In the genomic region with DNA sequence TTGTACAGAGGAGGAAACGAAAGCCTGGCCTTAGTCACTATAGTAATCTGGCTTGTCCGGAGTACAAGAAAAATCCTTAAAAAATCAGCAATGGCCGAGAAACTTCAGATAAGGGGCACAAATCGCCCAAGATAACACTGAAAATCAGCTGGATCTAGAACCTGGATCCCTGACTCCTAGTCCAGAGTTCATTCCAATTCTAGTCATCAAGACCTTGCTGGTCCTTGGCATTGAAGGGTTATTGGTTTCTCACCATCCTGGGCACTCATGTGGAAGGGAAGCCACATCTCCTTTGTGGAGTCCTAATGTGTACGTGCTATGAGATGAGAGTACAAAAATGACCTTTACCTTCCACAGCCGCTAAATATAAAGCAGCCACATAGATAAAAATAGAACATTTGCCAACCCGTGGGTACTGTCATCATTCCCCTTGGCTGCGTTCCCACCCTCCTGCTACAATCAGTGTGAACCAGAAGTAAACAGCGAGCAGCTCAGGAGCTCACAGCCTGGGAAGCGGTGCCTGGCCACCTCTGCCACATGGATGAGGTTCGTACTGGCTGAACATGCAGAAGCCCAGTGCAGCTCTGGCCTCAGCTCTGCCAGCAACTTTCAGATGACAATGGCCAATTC, we compare ENCODE assay signal across 10 cellular contexts.
DNase-seq lines count a peak whose midpoint lies in the region; ATAC-seq and TF ChIP-seq lines count a peak whose summit lies in the region.
"Had no signal": no experiment of that assay in that cellular context is flagged by ENCODE, and none has a peak within 500 bp of the region (broad histone marks: within the 10 kb centered on the region; RNA-seq: fewer than 3 reads in every experiment).

No MANE protein-coding gene starts in this region.

- no peak overlapping the region for H4K8ac ChIP-seq in neuronal stem cell (ENCODE audit: low read depth, low read length)

- H2BK5ac ChIP-seq in neuronal stem cell (ENCODE audit: low read length), result no peak overlapping the region

- no peaks in the 10 kb centered on the region for H3K9me3 Mint-ChIP-seq in stimulated activated naive CD8-positive, alpha-beta T cell treated with anti-CD3 and anti-CD28 coated beads, Interleukin-15, amount 100 ng/mL, for 72 hours

- no peak overlapping the region for H3K23ac ChIP-seq in neuronal stem cell (ENCODE audit: low read depth, low read length, poor library complexity)

- H3K4me1 ChIP-seq in neuronal stem cell (ENCODE audit: control insufficient read depth in 2 of 2, insufficient read depth in 1 of 2, low read depth in 1 of 2, low read length in 2 of 2), result peaks cover 9 to 27% of the 10 kb centered on the region in 2 donors

- no peak overlapping the region for H3K4me3 ChIP-seq in dorsolateral prefrontal cortex
- no peak overlapping the region for H3K4me3 ChIP-seq in neuronal stem cell (ENCODE audit: low read length in 2 of 2)

- H2BK12ac ChIP-seq in neuronal stem cell (ENCODE audit: low read length), result no peak overlapping the region

- H3K14ac ChIP-seq in neuronal stem cell (ENCODE audit: low read length), result no peak overlapping the region

- WGBS in neuronal stem cell (ENCODE audit: extremely low coverage in 2 of 2, insufficient read length in 2 of 2, insufficient replicate concordance in 1 of 2), 2 donors, result no CpG with 5 or more reads among the region's 11 CpGs

- peaks cover 7% of the 10 kb centered on the region for H3K27me3 Mint-ChIP-seq in stimulated activated naive CD8-positive, alpha-beta T cell treated with anti-CD3 and anti-CD28 coated beads, Interleukin-15, amount 100 ng/mL, for 72 hours

- H2AK5ac ChIP-seq in neuronal stem cell (ENCODE audit: low read depth, low read length), result no peak overlapping the region

- no peak overlapping the region for H3K9ac ChIP-seq in neuronal stem cell (ENCODE audit: low read depth, low read length, poor library complexity)
- H3K9ac ChIP-seq: KMS-11 had no signal

- no peaks in the 10 kb centered on the region for H3K4me1 Mint-ChIP-seq in stimulated activated naive CD8-positive, alpha-beta T cell treated with anti-CD3 and anti-CD28 coated beads, Interleukin-15, amount 100 ng/mL, for 72 hours

- H3K27ac Mint-ChIP-seq in stimulated activated naive CD8-positive, alpha-beta T cell treated with anti-CD3 and anti-CD28 coated beads, Interleukin-15, amount 100 ng/mL, for 72 hours, result no peak overlapping the region

- ATAC-seq in stimulated activated naive CD8-positive, alpha-beta T cell treated with anti-CD3 and anti-CD28 coated beads, Interleukin-15, amount 100 ng/mL, for 72 hours, result no peak
- no peak for ATAC-seq in HG03175 (IDR thresholded peaks at IDR 0.05; ENCODE audit: unreplicated experiment)

- H3K4me2 ChIP-seq in neuronal stem cell (ENCODE audit: insufficient read depth, low read length, poor library complexity, severe bottlenecking), result no peak overlapping the region
- H3K4me2 ChIP-seq: KMS-11 had no signal

- H4K91ac ChIP-seq in neuronal stem cell (ENCODE audit: low read depth, low read length, poor library complexity), result no peak overlapping the region

- no peak overlapping the region for H2BK120ac ChIP-seq in neuronal stem cell (ENCODE audit: low read depth, low read length)

- H2AFZ ChIP-seq in neuronal stem cell (ENCODE audit: low read length), result no peak overlapping the region

- peak; percentile 47 for DNase-seq in NCI-H2171 treated with DMSO at 0.1 percent for 48 hours (lab: John Stamatoyannopoulos, UW)
- peak in 7 of 10 donors; percentile 46 to 85 (median 69) for DNase-seq in dorsolateral prefrontal cortex
- no peak for DNase-seq in neuronal stem cell (ENCODE audit: low spot score)
- no peak for DNase-seq in OCI-M1 (lab: John Stamatoyannopoulos, UW)
- no peak for DNase-seq in SW 1271 (lab: John Stamatoyannopoulos, UW)
- no peak for DNase-seq in stimulated activated naive CD8-positive, alpha-beta T cell treated with anti-CD3 and anti-CD28 coated beads, Interleukin-15, amount 100 ng/mL, for 72 hours
- DNase-seq: foreskin melanocyte had no signal

- H3K27ac ChIP-seq in C4-2B (peak overlapping the region; percentile 7; the same call in 1 of the 2 replicates), dorsolateral prefrontal cortex (peak overlapping the region in 57 of 59 donors; percentile 25 to 97 (median 80)), neuronal stem cell (replicated peaks; ENCODE audit: low read length) (no peak overlapping the region)
- H3K27ac ChIP-seq: KMS-11 had no signal

- H3K27me3 ChIP-seq in dorsolateral prefrontal cortex, result peaks cover 0 to 3% (median 0%) of the 10 kb centered on the region in 45 donors
- no peaks in the 10 kb centered on the region for H3K27me3 ChIP-seq in neuronal stem cell (ENCODE audit: control insufficient read depth in 3 of 3, insufficient read depth in 3 of 3, low read depth in 1 of 3, low read length in 3 of 3)

- no peak overlapping the region for H3K4ac ChIP-seq in neuronal stem cell (ENCODE audit: low read length)

- no peak overlapping the region for H3K4me3 Mint-ChIP-seq in stimulated activated naive CD8-positive, alpha-beta T cell treated with anti-CD3 and anti-CD28 coated beads, Interleukin-15, amount 100 ng/mL, for 72 hours

- no peaks in the 10 kb centered on the region for H3K9me3 ChIP-seq in neuronal stem cell (replicated peaks in 1 of 2; ENCODE audit: control insufficient read depth in 2 of 2, insufficient read depth in 1 of 2, low read depth in 1 of 2, low read length in 2 of 2)

- intact Hi-C loops in dorsolateral prefrontal cortex (cut with DNase I), result no loop called here

- TF ChIP-seq CTCF in C4-2B (conservative IDR thresholded peaks at IDR 0.05), result no peak
- no peak for TF ChIP-seq CTCF in dorsolateral prefrontal cortex (IDR thresholded peaks at IDR 0.05 in 54 of 56, conservative IDR thresholded peaks at IDR 0.05 in 2 of 56; ENCODE audit: low read depth in 1 of 56, partially characterized antibody in 56 of 56)

- H2BK15ac ChIP-seq in neuronal stem cell (ENCODE audit: low read length), result no peak overlapping the region

- H3K79me1 ChIP-seq in neuronal stem cell (ENCODE audit: low read depth, low read length), result no peaks in the 10 kb centered on the region

- no peaks in the 10 kb centered on the region for H3K36me3 ChIP-seq in neuronal stem cell (replicated peaks in 1 of 2; ENCODE audit: control insufficient read depth in 2 of 2, insufficient read depth in 2 of 2, low read length in 2 of 2)

- peak overlapping the region; percentile 29 for H3K18ac ChIP-seq in neuronal stem cell (ENCODE audit: low read length)

Comparison
In these comparisons a context has a peak if more than half of its experiments do, and no peak if none do; other contexts are left out.
1. DNase-seq: peak in NCI-H2171 treated with DMSO at 0.1 percent for 48 hours (single experiment) and dorsolateral prefrontal cortex (7 of 10); none in neuronal stem cell (single experiment), OCI-M1 (single experiment), SW 1271 (0 of 2) and stimulated activated naive CD8-positive, alpha-beta T cell treated with anti-CD3 and anti-CD28 coated beads, Interleukin-15, amount 100 ng/mL, for 72 hours (0 of 2).